Comparison of ENCODE assay signal across 9 cellular contexts in the genomic region with DNA sequence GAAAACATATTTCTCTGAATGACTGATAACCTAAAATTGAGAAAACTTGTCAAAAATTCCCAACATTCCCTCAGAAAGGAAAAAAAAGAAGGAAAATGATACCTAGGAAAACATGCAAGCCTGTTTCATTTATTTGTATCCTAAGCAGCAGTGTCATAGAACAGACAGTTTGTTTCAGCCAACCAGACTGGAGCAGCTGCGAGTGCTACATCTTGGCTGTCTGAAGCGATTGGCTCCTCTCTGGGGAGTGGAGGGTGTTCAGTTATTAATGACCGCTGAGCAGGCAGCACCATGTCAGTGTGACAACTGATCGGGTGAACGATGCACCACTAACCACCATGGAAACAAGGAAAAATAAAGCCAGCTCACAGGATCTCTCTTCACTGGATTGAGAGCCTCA. TPM values are rescaled to one million over a fixed set of nuclear protein-coding genes. Genes with fewer than 3 reads are reported as not detected.
DNase-seq lines count a peak whose midpoint lies in the region; ATAC-seq and TF ChIP-seq lines count a peak whose summit lies in the region.
"Had no signal": no experiment of that assay in that cellular context is flagged by ENCODE, and none has a peak within 500 bp of the region (broad histone marks: within the 10 kb centered on the region; RNA-seq: fewer than 3 reads in every experiment).

TSS of gene LRRN3 (plus strand) at position 294 of the 400 bp plus-strand sequence. CDS start 31,646 bp downstream, outside the sequence.

- no peaks in the 10 kb centered on the region for H3K79me2 ChIP-seq in GM23338 (replicated peaks; ENCODE audit: insufficient read depth)

- no peaks in the 10 kb centered on the region for H3K9me2 ChIP-seq in GM23338 (ENCODE audit: insufficient read depth)

- TF ChIP-seq CTCF in GM23338 (conservative IDR thresholded peaks at IDR 0.05; ENCODE audit: low read depth in 2 of 2) (no peak), brain microvascular endothelial cell (IDR thresholded peaks at IDR 0.05; ENCODE audit: low read depth, low read length, missing control alignments) (no peak)

- peak; percentile 71 for ATAC-seq in GM23338
- no peak for ATAC-seq in HG03108 (IDR thresholded peaks at IDR 0.05; ENCODE audit: unreplicated experiment)

- peaks cover 50% of the 10 kb centered on the region for H3K4me1 Mint-ChIP-seq in GM23338

- H3K27ac ChIP-seq in GM23338 (ENCODE audit: low read depth) (no peak within 1 kb of the TSS), brain microvascular endothelial cell (peak within 1 kb of the TSS; percentile 44)

- DNase-seq in GM23338 (ENCODE audit: low spot score) (peak; percentile 25), RPMI7951 (ENCODE audit: low read depth) (peak; percentile 59), brain microvascular endothelial cell (peak; percentile 89), kidney tubule cell (ENCODE audit: low spot score) (peak; percentile 70), germinal center (ENCODE audit: low spot score) (no peak), NOMO-1 treated with DMSO at 0.1 percent for 48 hours (lab: John Stamatoyannopoulos, UW; ENCODE audit: unreplicated experiment) (no peak)
- DNase-seq in stimulated activated CD8-positive, alpha-beta memory T cell treated with anti-CD3 and anti-CD28 coated beads, Interleukin-7, amount 100 ng/mL, for 4 hours (ENCODE audit: low read depth in 2 of 2), result peak; percentile 19 to 21

- H3K4me3 ChIP-seq in GM23338 (no peak within 1 kb of the TSS), brain microvascular endothelial cell (ENCODE audit: low read depth, low read length) (peak within 1 kb of the TSS; percentile 54)

- H2AFZ ChIP-seq in GM23338, result peak within 1 kb of the TSS; percentile 39; the same call in 1 of the 2 replicates

- peaks cover 1% of the 10 kb centered on the region for H3K27me3 Mint-ChIP-seq in GM23338 (ENCODE audit: insufficient read depth, low read depth, poor library complexity)

- no peak within 1 kb of the TSS for H3K4me3 Mint-ChIP-seq in GM23338

- in situ Hi-C loops in brain microvascular endothelial cell (cut with HindIII; ENCODE audit: low pct_ligation_motif_present, low sequenced_read_pairs), result no loop called here

- H3K27ac Mint-ChIP-seq in GM23338, result no peak within 1 kb of the TSS

- no peaks in the 10 kb centered on the region for H4K20me1 ChIP-seq in GM23338 (replicated peaks; ENCODE audit: insufficient read depth)

- H3K4me2 ChIP-seq in GM23338, result peak within 1 kb of the TSS; percentile 17

- no peaks in the 10 kb centered on the region for H3K36me3 Mint-ChIP-seq in GM23338 (ENCODE audit: low read depth)

- no peaks in the 10 kb centered on the region for H3K36me3 ChIP-seq in GM23338 (ENCODE audit: insufficient read depth)
- no peaks in the 10 kb centered on the region for H3K36me3 ChIP-seq in brain microvascular endothelial cell (replicated peaks)

- H3K27me3 ChIP-seq in GM23338 (ENCODE audit: insufficient read depth) (no peaks in the 10 kb centered on the region), brain microvascular endothelial cell (replicated peaks) (no peaks in the 10 kb centered on the region)

- H3F3A ChIP-seq in GM23338 (replicated peaks; ENCODE audit: low read depth), result no peaks in the 10 kb centered on the region

- H3K4me1 ChIP-seq in GM23338 (ENCODE audit: insufficient read depth), result peaks cover 47% of the 10 kb centered on the region

- H3K9me3 Mint-ChIP-seq in GM23338, result no peaks in the 10 kb centered on the region

TF ChIP-seq in GM23338, 12 proteins besides CTCF, POLR2A, EP300 and RAD21 (continues in another document):
- TF ChIP-seq CREB1 (CRISPR knock-in tag; IDR thresholded peaks at IDR 0.05; ENCODE audit: low read depth) (no peak), POLR2AphosphoS5 (IDR thresholded peaks at IDR 0.05; ENCODE audit: low read depth) (no peak), STAT1 (IDR thresholded peaks at IDR 0.05; ENCODE audit: unreplicated experiment) (no peak)
- TF ChIP-seq, protein P1, sequence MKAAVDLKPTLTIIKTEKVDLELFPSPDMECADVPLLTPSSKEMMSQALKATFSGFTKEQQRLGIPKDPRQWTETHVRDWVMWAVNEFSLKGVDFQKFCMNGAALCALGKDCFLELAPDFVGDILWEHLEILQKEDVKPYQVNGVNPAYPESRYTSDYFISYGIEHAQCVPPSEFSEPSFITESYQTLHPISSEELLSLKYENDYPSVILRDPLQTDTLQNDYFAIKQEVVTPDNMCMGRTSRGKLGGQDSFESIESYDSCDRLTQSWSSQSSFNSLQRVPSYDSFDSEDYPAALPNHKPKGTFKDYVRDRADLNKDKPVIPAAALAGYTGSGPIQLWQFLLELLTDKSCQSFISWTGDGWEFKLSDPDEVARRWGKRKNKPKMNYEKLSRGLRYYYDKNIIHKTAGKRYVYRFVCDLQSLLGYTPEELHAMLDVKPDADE (IDR thresholded peaks at IDR 0.05), result no peak
- TF ChIP-seq, protein P2, sequence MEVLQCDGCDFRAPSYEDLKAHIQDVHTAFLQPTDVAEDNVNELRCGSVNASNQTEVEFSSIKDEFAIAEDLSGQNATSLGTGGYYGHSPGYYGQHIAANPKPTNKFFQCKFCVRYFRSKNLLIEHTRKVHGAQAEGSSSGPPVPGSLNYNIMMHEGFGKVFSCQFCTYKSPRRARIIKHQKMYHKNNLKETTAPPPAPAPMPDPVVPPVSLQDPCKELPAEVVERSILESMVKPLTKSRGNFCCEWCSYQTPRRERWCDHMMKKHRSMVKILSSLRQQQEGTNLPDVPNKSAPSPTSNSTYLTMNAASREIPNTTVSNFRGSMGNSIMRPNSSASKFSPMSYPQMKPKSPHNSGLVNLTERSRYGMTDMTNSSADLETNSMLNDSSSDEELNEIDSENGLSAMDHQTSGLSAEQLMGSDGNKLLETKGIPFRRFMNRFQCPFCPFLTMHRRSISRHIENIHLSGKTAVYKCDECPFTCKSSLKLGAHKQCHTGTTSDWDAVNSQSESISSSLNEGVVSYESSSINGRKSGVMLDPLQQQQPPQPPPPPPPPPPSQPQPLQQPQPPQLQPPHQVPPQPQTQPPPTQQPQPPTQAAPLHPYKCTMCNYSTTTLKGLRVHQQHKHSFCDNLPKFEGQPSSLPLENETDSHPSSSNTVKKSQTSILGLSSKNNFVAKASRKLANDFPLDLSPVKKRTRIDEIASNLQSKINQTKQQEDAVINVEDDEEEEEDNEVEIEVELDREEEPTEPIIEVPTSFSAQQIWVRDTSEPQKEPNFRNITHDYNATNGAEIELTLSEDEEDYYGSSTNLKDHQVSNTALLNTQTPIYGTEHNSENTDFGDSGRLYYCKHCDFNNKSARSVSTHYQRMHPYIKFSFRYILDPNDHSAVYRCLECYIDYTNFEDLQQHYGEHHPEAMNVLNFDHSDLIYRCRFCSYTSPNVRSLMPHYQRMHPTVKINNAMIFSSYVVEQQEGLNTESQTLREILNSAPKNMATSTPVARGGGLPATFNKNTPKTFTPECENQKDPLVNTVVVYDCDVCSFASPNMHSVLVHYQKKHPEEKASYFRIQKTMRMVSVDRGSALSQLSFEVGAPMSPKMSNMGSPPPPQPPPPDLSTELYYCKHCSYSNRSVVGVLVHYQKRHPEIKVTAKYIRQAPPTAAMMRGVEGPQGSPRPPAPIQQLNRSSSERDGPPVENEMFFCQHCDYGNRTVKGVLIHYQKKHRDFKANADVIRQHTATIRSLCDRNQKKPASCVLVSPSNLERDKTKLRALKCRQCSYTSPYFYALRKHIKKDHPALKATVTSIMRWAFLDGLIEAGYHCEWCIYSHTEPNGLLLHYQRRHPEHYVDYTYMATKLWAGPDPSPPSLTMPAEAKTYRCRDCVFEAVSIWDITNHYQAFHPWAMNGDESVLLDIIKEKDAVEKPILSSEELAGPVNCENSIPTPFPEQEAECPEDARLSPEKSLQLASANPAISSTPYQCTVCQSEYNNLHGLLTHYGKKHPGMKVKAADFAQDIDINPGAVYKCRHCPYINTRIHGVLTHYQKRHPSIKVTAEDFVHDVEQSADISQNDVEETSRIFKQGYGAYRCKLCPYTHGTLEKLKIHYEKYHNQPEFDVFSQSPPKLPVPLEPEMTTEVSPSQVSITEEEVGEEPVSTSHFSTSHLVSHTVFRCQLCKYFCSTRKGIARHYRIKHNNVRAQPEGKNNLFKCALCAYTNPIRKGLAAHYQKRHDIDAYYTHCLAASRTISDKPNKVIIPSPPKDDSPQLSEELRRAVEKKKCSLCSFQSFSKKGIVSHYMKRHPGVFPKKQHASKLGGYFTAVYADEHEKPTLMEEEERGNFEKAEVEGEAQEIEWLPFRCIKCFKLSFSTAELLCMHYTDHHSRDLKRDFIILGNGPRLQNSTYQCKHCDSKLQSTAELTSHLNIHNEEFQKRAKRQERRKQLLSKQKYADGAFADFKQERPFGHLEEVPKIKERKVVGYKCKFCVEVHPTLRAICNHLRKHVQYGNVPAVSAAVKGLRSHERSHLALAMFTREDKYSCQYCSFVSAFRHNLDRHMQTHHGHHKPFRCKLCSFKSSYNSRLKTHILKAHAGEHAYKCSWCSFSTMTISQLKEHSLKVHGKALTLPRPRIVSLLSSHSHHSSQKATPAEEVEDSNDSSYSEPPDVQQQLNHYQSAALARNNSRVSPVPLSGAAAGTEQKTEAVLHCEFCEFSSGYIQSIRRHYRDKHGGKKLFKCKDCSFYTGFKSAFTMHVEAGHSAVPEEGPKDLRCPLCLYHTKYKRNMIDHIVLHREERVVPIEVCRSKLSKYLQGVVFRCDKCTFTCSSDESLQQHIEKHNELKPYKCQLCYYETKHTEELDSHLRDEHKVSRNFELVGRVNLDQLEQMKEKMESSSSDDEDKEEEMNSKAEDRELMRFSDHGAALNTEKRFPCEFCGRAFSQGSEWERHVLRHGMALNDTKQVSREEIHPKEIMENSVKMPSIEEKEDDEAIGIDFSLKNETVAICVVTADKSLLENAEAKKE (CRISPR knock-in tag; IDR thresholded peaks at IDR 0.05), result no peak

RNA-seq across cellular contexts. Expression of gene LRRN3, which starts in this region (rescaled TPM):
- total RNA-seq in GM23338 (2014; rRNA removed; shearing (Covaris generic)), result 0.23 TPM in 1 of 2 replicates, not detected in the other
- polyA plus RNA-seq in GM23338 (2016; fragmentation: Nextera tagmentation; extraction: Ambion mirVana), result 0.31 and 0.40 TPM in 2 replicates
- total RNA-seq in RPMI7951 (2014; rRNA removed; shearing (Covaris generic)), result 2.4 and 3.4 TPM in 2 replicates
- polyA plus RNA-seq: keratinocyte had no signal

Comparison
In these comparisons a context has a peak if more than half of its experiments do, and no peak if none do; other contexts are left out.
1. Peak in DNase-seq, ATAC-seq and H3K4me2 ChIP-seq in GM23338; RNA of the gene not detected or under 1 TPM.
2. DNase-seq: peak in RPMI7951 (single experiment), brain microvascular endothelial cell (single experiment), kidney tubule cell (single experiment) and stimulated activated CD8-positive, alpha-beta memory T cell treated with anti-CD3 and anti-CD28 coated beads, Interleukin-7, amount 100 ng/mL, for 4 hours (2 of 2); none in germinal center (single experiment) and NOMO-1 treated with DMSO at 0.1 percent for 48 hours (single experiment).